22 cellular contexts compared by ENCODE assay signal in genomic region chr4:122832732-122833131, GRCh38. TPM values are rescaled to one million over a fixed set of nuclear protein-coding genes. Genes with fewer than 3 reads are reported as not detected.
DNase-seq lines count a peak whose midpoint lies in the region; ATAC-seq and TF ChIP-seq lines count a peak whose summit lies in the region.
"Had no signal": no experiment of that assay in that cellular context is flagged by ENCODE, and none has a peak within 500 bp of the region (broad histone marks: within the 10 kb centered on the region; RNA-seq: fewer than 3 reads in every experiment).

No MANE protein-coding gene starts in this region.

- H3K9me3 ChIP-seq in H9 (ENCODE audit: control insufficient read depth, low read depth, low read length) (no peaks in the 10 kb centered on the region), iPS-20b (ENCODE audit: insufficient read depth, low read depth, low read length) (no peaks in the 10 kb centered on the region), subcutaneous abdominal adipose tissue (ENCODE audit: control insufficient read depth in 5 of 5, low read length in 5 of 5) (no peaks in the 10 kb centered on the region)
- H3K9me3 ChIP-seq: pancreas, thyroid gland had no signal

- no peak overlapping the region for H4K8ac ChIP-seq in H9 (replicated peaks; ENCODE audit: insufficient read length, low read depth, low read length)

- H3K27me3 ChIP-seq in H9 (ENCODE audit: insufficient read depth, low read length): no peaks in the 10 kb centered on the region
- H3K27me3 ChIP-seq in iPS-20b (ENCODE audit: insufficient read depth, low read length): no peaks in the 10 kb centered on the region
- no peaks in the 10 kb centered on the region for H3K27me3 ChIP-seq in subcutaneous abdominal adipose tissue (ENCODE audit: control insufficient read depth in 5 of 5, insufficient read depth in 4 of 5, low read length in 5 of 5)
- H3K27me3 ChIP-seq: thyroid gland had no signal

- intact Hi-C loops in left colon (cut with DNase I, micrococcal nuclease): no loop called here

- no peak overlapping the region for H3K14ac ChIP-seq in H9 (ENCODE audit: insufficient read depth, low read length)

- no peak overlapping the region for H3K56ac ChIP-seq in H9 (ENCODE audit: insufficient read length, low read depth, low read length)

- peaks cover 48 to 56% of the 10 kb centered on the region in 2 experiments for H3K4me1 Mint-ChIP-seq in H9

- no peak overlapping the region for H3K9ac ChIP-seq in H9 (ENCODE audit: extremely low read depth, insufficient read length, low read length)
- H3K9ac ChIP-seq in iPS-20b (ENCODE audit: low read depth, low read length): no peak overlapping the region
- H3K9ac ChIP-seq in subcutaneous abdominal adipose tissue (ENCODE audit: low read length in 5 of 5): peak overlapping the region in 1 of 5 donors; percentile 40

- H3K9me3 Mint-ChIP-seq in H9: peaks cover 0 to under 1% of the 10 kb centered on the region in 2 experiments; a peak in 2 of 5 replicates
- H3K9me3 Mint-ChIP-seq: activated CD4-positive, alpha-beta T cell treated with anti-CD3 and anti-CD28 coated beads, Interleukin-2, amount 10 ng/mL, durations not matched to agents 7 days and 5 days; activated T-helper 17 cell treated with anti-CD3 and anti-CD28 coated beads, Interleukin-2, amount 50 U/mL, for 72 hours; dendritic cell treated with granulocyte-macrophage colony-stimulating factor and Interleukin-4, amounts not matched to agents 40 ng/mL and 50 ng/mL, for 4 days; stimulated activated memory B cell treated with anti-CD40 and anti-IgM and Interleukin-4, amounts not matched to agents 10 μg/mL and 1 μg/mL and 100 μg/mL, for 72 hours had no signal

- peaks cover 15 to 62% (median 44%) of the 10 kb centered on the region in 3 experiments for H3K36me3 Mint-ChIP-seq in H9 (ENCODE audit: insufficient read depth in 1 of 3, low read depth in 3 of 3)
- H3K36me3 Mint-ChIP-seq: activated naive CD8-positive, alpha-beta T cell; stimulated activated memory B cell treated with anti-CD40 and anti-IgM and Interleukin-4, amounts not matched to agents 10 μg/mL and 1 μg/mL and 100 μg/mL, for 72 hours had no signal

- no peak overlapping the region for H3K23ac ChIP-seq in H9 (ENCODE audit: insufficient read length, low read depth, low read length)

- peaks cover 5% of the 10 kb centered on the region; the same call in 1 of the 2 replicates for H3K4me1 ChIP-seq in H9 (ENCODE audit: insufficient read depth, low read length)
- peaks cover 58% of the 10 kb centered on the region for H3K4me1 ChIP-seq in iPS-20b (ENCODE audit: insufficient read depth, low read length)
- H3K4me1 ChIP-seq in subcutaneous abdominal adipose tissue (ENCODE audit: control insufficient read depth in 5 of 5, insufficient read depth in 5 of 5, low read length in 5 of 5): peaks cover 2 to 65% (median 17%) of the 10 kb centered on the region in 5 donors
- H3K4me1 ChIP-seq: pancreas had no signal

- peak overlapping the region in 1 of 2 experiments; percentile 9; a peak in 1 of 5 replicates for H3K4me3 Mint-ChIP-seq in H9
- H3K4me3 Mint-ChIP-seq: activated CD4-positive, alpha-beta T cell treated with anti-CD3 and anti-CD28 coated beads, Interleukin-2, amount 10 ng/mL, durations not matched to agents 7 days and 5 days; activated naive CD8-positive, alpha-beta T cell; activated T-helper 17 cell treated with anti-CD3 and anti-CD28 coated beads, Interleukin-2, amount 50 U/mL, for 72 hours; dendritic cell treated with granulocyte-macrophage colony-stimulating factor and Interleukin-4, amounts not matched to agents 40 ng/mL and 50 ng/mL, for 4 days; stimulated activated memory B cell treated with anti-CD40 and anti-IgM and Interleukin-4, amounts not matched to agents 10 μg/mL and 1 μg/mL and 100 μg/mL, for 72 hours had no signal

- H4K91ac ChIP-seq in H9 (ENCODE audit: insufficient read length, low read depth, low read length): no peak overlapping the region

- H2BK15ac ChIP-seq in H9 (ENCODE audit: low read depth, low read length): no peak overlapping the region

- no peak overlapping the region for H2AK5ac ChIP-seq in H9 (ENCODE audit: insufficient read length, low read length)

- ATAC-seq in left colon (no peak), GM21529 (IDR thresholded peaks at IDR 0.05; ENCODE audit: unreplicated experiment) (no peak)
- ATAC-seq: activated T-helper 17 cell treated with anti-CD3 and anti-CD28 coated beads, Interleukin-2, amount 50 U/mL, for 72 hours; pancreas; stimulated activated memory B cell treated with anti-CD40 and anti-IgM and Interleukin-4, amounts not matched to agents 10 μg/mL and 1 μg/mL and 100 μg/mL, for 72 hours had no signal

- H4K5ac ChIP-seq in H9 (ENCODE audit: insufficient read length, low read depth, low read length): no peak overlapping the region

- H3K18ac ChIP-seq in H9 (ENCODE audit: insufficient read length, low read depth, low read length): no peak overlapping the region

- H3K4ac ChIP-seq in H9 (ENCODE audit: low read depth, low read length): no peak overlapping the region

- peak overlapping the region in 2 of 3 experiments; percentile 62 to 90; a peak in 4 of 7 replicates for H3K27ac Mint-ChIP-seq in H9
- H3K27ac Mint-ChIP-seq: activated CD4-positive, alpha-beta T cell treated with anti-CD3 and anti-CD28 coated beads, Interleukin-2, amount 10 ng/mL, durations not matched to agents 7 days and 5 days; activated naive CD8-positive, alpha-beta T cell; activated T-helper 17 cell treated with anti-CD3 and anti-CD28 coated beads, Interleukin-2, amount 50 U/mL, for 72 hours; dendritic cell treated with granulocyte-macrophage colony-stimulating factor and Interleukin-4, amounts not matched to agents 40 ng/mL and 50 ng/mL, for 4 days; stimulated activated memory B cell treated with anti-CD40 and anti-IgM and Interleukin-4, amounts not matched to agents 10 μg/mL and 1 μg/mL and 100 μg/mL, for 72 hours had no signal

- peaks cover 79% of the 10 kb centered on the region for H3K79me2 ChIP-seq in H9 (ENCODE audit: insufficient read depth, low read length)

- no peak overlapping the region for H2BK20ac ChIP-seq in H9 (ENCODE audit: low read depth, low read length, poor library complexity, severe bottlenecking)

- no peak overlapping the region for H2AFZ ChIP-seq in H9 (ENCODE audit: low read length)

- H3T11ph ChIP-seq in H9 (ENCODE audit: low read length): no peak overlapping the region

- H2BK120ac ChIP-seq in H9 (ENCODE audit: low read depth, low read length, poor library complexity, severe bottlenecking): no peak overlapping the region

- peaks cover 8% of the 10 kb centered on the region for H3K23me2 ChIP-seq in H9 (ENCODE audit: insufficient read length, low read depth, low read length, poor library complexity, severe bottlenecking)

- WGBS in H9 (ENCODE audit: extremely low coverage, insufficient read length, low lambda C conversion rate): no CpG with 5 or more reads among the region's 1 CpG

- H2BK12ac ChIP-seq in H9 (ENCODE audit: insufficient read length, low read depth, low read length): no peak overlapping the region

- no peak for TF ChIP-seq CTCF in H9 (conservative IDR thresholded peaks at IDR 0.05)

- DNase-seq in H9: no peak
- DNase-seq in amniotic epithelial cell (ENCODE audit: low read depth): peak; percentile 8
- DNase-seq in left colon: no peak
- no peak for DNase-seq in Ammon's horn (ENCODE audit: low spot score)
- DNase-seq: activated CD4-positive, alpha-beta T cell treated with anti-CD3 and anti-CD28 coated beads, Interleukin-2, amount 10 ng/mL, durations not matched to agents 7 days and 5 days; C1 segment of cervical spinal cord; foreskin fibroblast; GOT3; hippocampal formation; KG1; NCI-H187 treated with DMSO at 0.1 percent for 48 hours; pancreas; PC-3; SIG-M5; thyroid gland had no signal

- peak overlapping the region; percentile 90; the same call in 1 of the 2 replicates for H3K4me3 ChIP-seq in iPS-20b (ENCODE audit: low read length)
- H3K4me3 ChIP-seq in subcutaneous abdominal adipose tissue (ENCODE audit: low read depth in 1 of 5, low read length in 5 of 5): no peak overlapping the region
- H3K4me3 ChIP-seq: pancreas, thyroid gland had no signal

- H3K79me1 ChIP-seq in H9 (ENCODE audit: insufficient read depth, low read depth, low read length, poor library complexity, severe bottlenecking): peaks cover 2% of the 10 kb centered on the region

- H3K27ac ChIP-seq in H9 (ENCODE audit: insufficient read length, low read depth, low read length): no peak overlapping the region
- no peak overlapping the region for H3K27ac ChIP-seq in iPS-20b (ENCODE audit: low read length)
- H3K27ac ChIP-seq in subcutaneous abdominal adipose tissue (ENCODE audit: low read depth, low read length): peak overlapping the region; percentile 96
- H3K27ac ChIP-seq: pancreas, thyroid gland had no signal

- no peak overlapping the region for H2BK5ac ChIP-seq in H9 (ENCODE audit: insufficient read length, low read length)

- peaks cover 70% of the 10 kb centered on the region for H3K36me3 ChIP-seq in iPS-20b (ENCODE audit: insufficient read depth, low read depth, low read length)
- peaks cover 0 to 3% (median 0%) of the 10 kb centered on the region in 5 donors for H3K36me3 ChIP-seq in subcutaneous abdominal adipose tissue (ENCODE audit: control insufficient read depth in 5 of 5, insufficient read depth in 5 of 5, low read length in 5 of 5)
- H3K36me3 ChIP-seq: pancreas, thyroid gland had no signal

- peak overlapping the region; percentile 39 for H3K4me2 ChIP-seq in H9 (ENCODE audit: insufficient read depth, insufficient read length, low read length)

- no peaks in the 10 kb centered on the region for H4K20me1 ChIP-seq in H9 (ENCODE audit: control insufficient read depth, insufficient read depth, insufficient read length)

- H3K27me3 Mint-ChIP-seq in H9 (ENCODE audit: low read depth): no peaks in the 10 kb centered on the region

RNA-seq across cellular contexts. Expression of gene FGF2, which starts 6.1 kb away (rescaled TPM):
- total RNA-seq in H9 (2021): 95.2 and 99.0 TPM in 2 replicates
- total RNA-seq in left colon: 1 to 10 TPM; 1.3 to 4.1 TPM

Comparison
In these comparisons a context has a peak if more than half of its experiments do, and no peak if none do; other contexts are left out.
1. RNA of gene FGF2, which starts 6.1 kb away (total RNA-seq): 95.2 to 99.0 TPM in H9; 1.3 to 4.1 TPM in left colon; every median in the first group is over 10 times any median in the second.